Comparison of ENCODE assay signal across 9 cellular contexts in the genomic region with DNA sequence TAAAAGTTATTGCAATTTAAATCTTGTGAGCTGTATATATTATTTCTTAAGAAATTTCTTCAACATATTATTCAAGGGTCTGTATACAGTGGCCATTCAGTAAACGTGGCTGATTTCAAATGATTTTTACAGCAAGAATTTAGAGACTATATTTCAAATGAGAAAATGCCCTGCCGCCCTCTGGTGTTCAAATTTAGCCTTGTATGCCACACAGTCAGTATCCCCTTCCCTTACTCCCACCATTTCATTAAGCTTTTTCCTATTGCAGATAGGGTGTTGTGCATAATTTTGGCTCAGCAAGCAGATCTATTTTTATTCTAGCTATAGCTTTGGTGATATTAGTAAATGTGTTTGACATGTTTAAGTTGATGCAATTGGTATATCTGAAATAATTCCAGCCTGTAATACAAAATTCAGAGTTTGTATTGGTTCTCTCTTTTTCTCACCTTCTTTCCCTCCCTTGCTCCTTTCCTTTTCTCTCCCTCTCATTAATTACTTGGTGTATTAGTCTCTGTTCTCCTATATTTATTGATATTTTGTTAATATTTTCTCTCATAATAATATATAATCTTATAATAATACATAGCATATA. TPM values are rescaled to one million over a fixed set of nuclear protein-coding genes. Genes with fewer than 3 reads are reported as not detected.
DNase-seq lines count a peak whose midpoint lies in the region; ATAC-seq and TF ChIP-seq lines count a peak whose summit lies in the region.
"Had no signal": no experiment of that assay in that cellular context is flagged by ENCODE, and none has a peak within 500 bp of the region (broad histone marks: within the 10 kb centered on the region; RNA-seq: fewer than 3 reads in every experiment).

No MANE protein-coding gene starts in this region.

- no peak overlapping the region for H3K4me3 Mint-ChIP-seq in activated T-cell treated with anti-CD3 and anti-CD28 coated beads, Interleukin-2, amount 50 U/mL, for 4 hours

- no peak overlapping the region for H3K4me2 ChIP-seq in hepatocyte

- no peaks in the 10 kb centered on the region for H4K20me1 ChIP-seq in hepatocyte (ENCODE audit: insufficient read depth, poor library complexity, severe bottlenecking)

- TF ChIP-seq EP300 in Ishikawa (IDR thresholded peaks at IDR 0.05; ENCODE audit: borderline replicate concordance) = no peak

- no peaks in the 10 kb centered on the region for H3K9me2 ChIP-seq in hepatocyte (replicated peaks; ENCODE audit: insufficient read depth)

- no peak overlapping the region for H3K4me3 ChIP-seq in hepatocyte
- H3K4me3 ChIP-seq: mucosa of descending colon had no signal

- peak; percentile 69 for TF ChIP-seq CTCF in hepatocyte (IDR thresholded peaks at IDR 0.05; ENCODE audit: poor library complexity)

- H3K27me3 ChIP-seq in hepatocyte = no peaks in the 10 kb centered on the region

- H3K4me1 Mint-ChIP-seq in activated T-cell treated with anti-CD3 and anti-CD28 coated beads, Interleukin-2, amount 50 U/mL, for 4 hours (ENCODE audit: low read depth) = no peaks in the 10 kb centered on the region

- 12% methylated on average over 2 of the region's 2 CpGs for WGBS in hepatocyte (ENCODE audit: low lambda C conversion rate, missing lambda C conversion rate)

- no peak for ATAC-seq in GM18505 (IDR thresholded peaks at IDR 0.05; ENCODE audit: unreplicated experiment)
- no peak for ATAC-seq in activated T-cell treated with anti-CD3 and anti-CD28 coated beads, Interleukin-2, amount 50 U/mL, for 4 hours
- ATAC-seq in HG02981 (IDR thresholded peaks at IDR 0.05; ENCODE audit: unreplicated experiment) = no peak
- ATAC-seq: mucosa of descending colon had no signal

- peak; percentile 43 for TF ChIP-seq RAD21 in Ishikawa (IDR thresholded peaks at IDR 0.05; ENCODE audit: low read depth)

- no peaks in the 10 kb centered on the region for H3K79me2 ChIP-seq in hepatocyte

- H3K36me3 ChIP-seq in hepatocyte (replicated peaks; ENCODE audit: insufficient read depth, low read depth) = no peaks in the 10 kb centered on the region

- H2AFZ ChIP-seq in hepatocyte = no peak overlapping the region

- no peaks in the 10 kb centered on the region for H3K9me3 ChIP-seq in hepatocyte (ENCODE audit: low read depth)
- H3K9me3 ChIP-seq: mucosa of descending colon had no signal

- DNase-seq in DMS53 treated with DMSO at 0.1 percent for 48 hours (lab: John Stamatoyannopoulos, UW; ENCODE audit: unreplicated experiment) (peak; percentile 65), SKM-1 treated with dmso at 0.1 percent for 144 hours (lab: John Stamatoyannopoulos, UW; ENCODE audit: unreplicated experiment) (peak; percentile 34), hepatocyte (ENCODE audit: low spot score) (peak; percentile 41), HuH-7.5 (ENCODE audit: low spot score) (no peak)
- DNase-seq in activated T-cell treated with anti-CD3 and anti-CD28 coated beads, Interleukin-2, amount 50 U/mL, for 4 hours = no peak

- no peaks in the 10 kb centered on the region for H3K4me1 ChIP-seq in hepatocyte (ENCODE audit: insufficient read depth)

- no peak overlapping the region for H3K27ac ChIP-seq in hepatocyte

- H3K9me3 Mint-ChIP-seq in activated T-cell treated with anti-CD3 and anti-CD28 coated beads, Interleukin-2, amount 50 U/mL, for 4 hours = no peaks in the 10 kb centered on the region

- no peaks in the 10 kb centered on the region for H3K36me3 Mint-ChIP-seq in activated T-cell treated with anti-CD3 and anti-CD28 coated beads, Interleukin-2, amount 50 U/mL, for 4 hours (ENCODE audit: insufficient read depth)

- H3K27me3 Mint-ChIP-seq in activated T-cell treated with anti-CD3 and anti-CD28 coated beads, Interleukin-2, amount 50 U/mL, for 4 hours (ENCODE audit: low read depth) = no peaks in the 10 kb centered on the region

- TF ChIP-seq POLR2A in GM18505 (IDR thresholded peaks at IDR 0.05; ENCODE audit: borderline replicate concordance, extremely low read depth, insufficient read depth, insufficient read length) = no peak

TF ChIP-seq in Ishikawa, 13 proteins besides CTCF, POLR2A, EP300 and RAD21:
- TF ChIP-seq, protein P1, sequence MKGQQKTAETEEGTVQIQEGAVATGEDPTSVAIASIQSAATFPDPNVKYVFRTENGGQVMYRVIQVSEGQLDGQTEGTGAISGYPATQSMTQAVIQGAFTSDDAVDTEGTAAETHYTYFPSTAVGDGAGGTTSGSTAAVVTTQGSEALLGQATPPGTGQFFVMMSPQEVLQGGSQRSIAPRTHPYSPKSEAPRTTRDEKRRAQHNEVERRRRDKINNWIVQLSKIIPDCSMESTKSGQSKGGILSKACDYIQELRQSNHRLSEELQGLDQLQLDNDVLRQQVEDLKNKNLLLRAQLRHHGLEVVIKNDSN (IDR thresholded peaks at IDR 0.05) = no peak
- TF ChIP-seq EGR1 (IDR thresholded peaks at IDR 0.05) = no peak
- TF ChIP-seq TAF1 (IDR thresholded peaks at IDR 0.05; ENCODE audit: low read depth) = no peak
- no peak for TF ChIP-seq CEBPB (IDR thresholded peaks at IDR 0.05)
- no peak for TF ChIP-seq YY1 (IDR thresholded peaks at IDR 0.05; ENCODE audit: low read depth)
- TF ChIP-seq FOXM1 (IDR thresholded peaks at IDR 0.05; ENCODE audit: borderline replicate concordance, low read depth) = no peak
- TF ChIP-seq TEAD4 (IDR thresholded peaks at IDR 0.05) = no peak
TF ChIP-seq in Ishikawa: peak in this region for 0.

RNA-seq across cellular contexts. Expression of a gene that starts 22.8 kb away (rescaled TPM):
- total RNA-seq in hepatocyte = 4.9 and 5.0 TPM in 2 replicates
- 0.29 and 0.63 TPM in 2 replicates for polyA plus RNA-seq in hepatocyte
- total RNA-seq in activated T-cell treated with anti-CD3 and anti-CD28 coated beads, Interleukin-2, amount 50 U/mL, for 4 hours = under 1 TPM in 2 of 3 donors, not detected in 1; 0.05 TPM

Comparison
In these comparisons a context has a peak if more than half of its experiments do, and no peak if none do; other contexts are left out.
1. DNase-seq: peak in DMS53 treated with DMSO at 0.1 percent for 48 hours (single experiment), SKM-1 treated with dmso at 0.1 percent for 144 hours (single experiment) and hepatocyte (single experiment); none in activated T-cell treated with anti-CD3 and anti-CD28 coated beads, Interleukin-2, amount 50 U/mL, for 4 hours (single experiment) and HuH-7.5 (single experiment).